ENCODE assay signal across 1 cellular context in the genomic region with DNA sequence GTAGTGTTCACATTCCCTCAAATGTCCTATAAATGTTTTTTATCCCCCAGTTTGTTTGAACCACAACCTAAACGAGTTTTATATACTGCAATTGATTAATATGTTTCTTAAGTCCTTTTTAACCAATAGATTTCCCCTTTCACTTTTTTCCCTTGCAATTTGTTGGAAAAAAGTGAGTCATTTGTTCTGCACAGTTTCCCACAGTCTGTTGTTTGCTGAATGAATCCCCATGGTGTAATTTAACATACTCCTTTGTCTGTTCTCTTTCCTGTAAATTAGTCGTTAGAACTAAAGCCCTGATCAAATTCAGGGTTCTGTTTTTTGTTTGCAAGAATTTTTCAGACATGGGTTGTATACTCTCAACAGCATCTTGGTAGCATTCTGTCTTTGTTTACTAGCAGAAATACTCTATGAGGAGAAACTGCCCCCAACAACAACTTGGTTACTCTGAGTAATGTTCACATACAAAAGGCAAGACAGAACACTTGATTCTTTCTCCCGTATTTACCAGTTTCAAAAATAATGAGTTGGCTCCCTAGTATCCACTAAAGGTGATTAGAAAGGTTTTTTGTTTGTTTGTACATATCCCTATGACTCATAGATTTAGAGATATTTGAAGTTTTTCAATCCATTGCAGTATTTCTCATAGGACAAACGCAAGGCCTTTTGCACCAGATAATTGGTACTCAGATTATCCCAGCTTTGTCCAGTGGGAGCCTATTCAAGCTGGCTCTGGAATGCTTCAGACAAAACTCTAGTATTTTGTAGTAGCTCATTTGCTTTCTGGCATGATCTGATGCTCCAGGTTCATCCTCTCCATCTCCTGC.
TF ChIP-seq lines count a peak whose summit lies in the region.

No MANE protein-coding gene starts in this region.

TF ChIP-seq in endothelial cell of umbilical vein, 7 proteins besides CTCF, POLR2A, EP300 and RAD21:
- TF ChIP-seq GATA2 (IDR thresholded peaks at IDR 0.05; ENCODE audit: insufficient read depth, insufficient read length, low read depth, low read length) = no peak
- TF ChIP-seq POLR2AphosphoS5 (IDR thresholded peaks at IDR 0.05; ENCODE audit: insufficient read depth, low read depth, low read length) = no peak
- TF ChIP-seq MAX (IDR thresholded peaks at IDR 0.05; ENCODE audit: insufficient read depth, insufficient read length) = no peak
- TF ChIP-seq EZH2 (IDR thresholded peaks at IDR 0.05; ENCODE audit: borderline replicate concordance, low read depth, low read length, severe bottlenecking) = no peak
- peak; percentile 62 for TF ChIP-seq FOS (IDR thresholded peaks at IDR 0.05; ENCODE audit: borderline replicate concordance, insufficient read depth, low read length)
- TF ChIP-seq JUN (IDR thresholded peaks at IDR 0.05; ENCODE audit: borderline replicate concordance, insufficient read depth, insufficient read length, low read depth) = peak; percentile 56
- no peak for TF ChIP-seq MYC (IDR thresholded peaks at IDR 0.05; ENCODE audit: low read depth, low read length)
